ENCODE assay signal across 8 cellular contexts in the genomic region with DNA sequence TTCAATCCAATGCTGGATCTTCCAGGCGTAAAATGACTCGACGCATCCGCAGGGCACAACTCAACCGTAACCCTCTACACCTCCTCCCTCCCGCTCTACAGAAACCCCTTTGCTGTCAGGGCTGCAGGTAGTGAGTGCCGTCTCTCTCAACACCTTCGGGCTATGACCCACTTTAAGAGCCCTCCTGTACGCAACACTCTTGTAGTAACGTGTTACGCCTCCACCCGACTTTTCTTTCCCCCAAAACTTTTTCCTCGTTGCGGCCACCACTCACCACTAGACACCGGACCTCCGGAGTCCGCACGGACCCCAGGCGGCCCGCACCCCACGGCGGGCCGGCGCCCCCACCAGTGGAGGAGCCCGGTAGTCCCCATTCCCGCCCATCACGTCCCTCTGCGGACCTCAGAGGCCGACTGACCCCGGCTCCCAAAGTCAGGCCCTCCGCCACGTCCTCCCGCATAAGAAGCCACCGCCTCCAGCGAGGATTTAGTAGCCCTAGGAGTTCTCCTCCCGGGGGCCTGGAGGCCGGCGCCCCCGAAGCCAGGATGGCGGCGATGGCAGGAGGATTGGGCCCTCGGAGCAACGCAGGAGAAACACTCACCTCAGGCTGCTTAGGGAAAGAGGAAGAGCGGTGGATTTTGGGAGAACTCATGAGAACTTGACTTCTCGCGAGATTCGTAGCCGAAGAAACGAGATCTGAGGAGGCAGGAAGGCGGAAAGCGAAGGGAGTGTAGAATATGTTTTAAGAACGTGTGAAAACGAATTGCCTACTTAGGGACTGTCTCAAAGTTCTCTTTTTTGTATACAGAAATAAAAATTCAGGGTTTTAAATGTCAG. TPM values are rescaled to one million over a fixed set of nuclear protein-coding genes. Genes with fewer than 3 reads are reported as not detected.
A peak's percentile ranks its signal among the peaks of the same experiment; 100 is the strongest.
DNase-seq lines count a peak whose midpoint lies in the region; ATAC-seq, FAIRE-seq and TF ChIP-seq lines count a peak whose summit lies in the region.

Gene RPL17 (minus strand): TSS at position 609 of the 837 bp plus-strand sequence.

- H3K9ac ChIP-seq in muscle layer of colon (ENCODE audit: low read length), result peak within 1 kb of the TSS; percentile 91

- H3K4me3 ChIP-seq in Panc1 (ENCODE audit: low read depth in 2 of 2, low read length in 2 of 2), result peak within 1 kb of the TSS; percentile 95 to 96
- peak within 1 kb of the TSS; percentile 68 to 75 for H3K4me3 ChIP-seq in muscle layer of colon (ENCODE audit: low read depth in 1 of 2, low read length in 2 of 2)

- peak within 1 kb of the TSS; percentile 90 for H3K4me3 Mint-ChIP-seq in activated T-cell treated with anti-CD3 and anti-CD28 coated beads, Interleukin-2, amount 50 U/mL, for 4 hours

- H3K4me1 ChIP-seq in Panc1 (ENCODE audit: control insufficient read depth, insufficient read depth, low read length), result peaks cover 26% of the 10 kb centered on the region
- peaks cover 16% of the 10 kb centered on the region for H3K4me1 ChIP-seq in muscle layer of colon (ENCODE audit: insufficient read depth, low read length)

- H3K27ac ChIP-seq in Panc1 (ENCODE audit: low read length) (peak within 1 kb of the TSS; percentile 98), muscle layer of colon (ENCODE audit: low read depth, low read length) (peak within 1 kb of the TSS; percentile 99)

- H3K36me3 Mint-ChIP-seq in activated T-cell treated with anti-CD3 and anti-CD28 coated beads, Interleukin-2, amount 50 U/mL, for 4 hours (ENCODE audit: insufficient read depth), result peaks cover 42% of the 10 kb centered on the region

- H3K36me3 ChIP-seq in Panc1 (ENCODE audit: control insufficient read depth, insufficient read depth, low read length) (peaks cover 28% of the 10 kb centered on the region), muscle layer of colon (ENCODE audit: insufficient read depth, low read length) (peaks cover 33% of the 10 kb centered on the region)

- TF ChIP-seq CTCF in D721Med (IDR thresholded peaks at IDR 0.05; ENCODE audit: insufficient read depth, missing control alignments) (no peak), Panc1 (IDR thresholded peaks at IDR 0.05) (no peak)

- no peaks in the 10 kb centered on the region for H3K9me3 Mint-ChIP-seq in activated T-cell treated with anti-CD3 and anti-CD28 coated beads, Interleukin-2, amount 50 U/mL, for 4 hours

- peak; percentile 94 for DNase-seq in D721Med (ENCODE audit: insufficient read length, low spot score)
- peak; percentile 90 for DNase-seq in KG1 (lab: John Stamatoyannopoulos, UW)
- DNase-seq in Panc1 (ENCODE audit: low read depth, low spot score), result peak; percentile 97
- peak; percentile 81 for DNase-seq in activated T-cell treated with anti-CD3 and anti-CD28 coated beads, Interleukin-2, amount 50 U/mL, for 4 hours
- peak; percentile 52 for DNase-seq in stimulated activated CD8-positive, alpha-beta memory T cell treated with anti-CD3 and anti-CD28 coated beads, Interleukin-7, amount 100 ng/mL, for 24 hours (ENCODE audit: low read depth)

- intact Hi-C loops in Panc1 (cut with micrococcal nuclease; ENCODE audit: unreplicated experiment), result no loop called here

- H3K4me1 Mint-ChIP-seq in activated T-cell treated with anti-CD3 and anti-CD28 coated beads, Interleukin-2, amount 50 U/mL, for 4 hours (ENCODE audit: low read depth), result peaks cover 45% of the 10 kb centered on the region

- H3K27me3 ChIP-seq in Panc1 (ENCODE audit: control insufficient read depth, insufficient read depth, low read length), result no peaks in the 10 kb centered on the region
- H3K27me3 ChIP-seq in muscle layer of colon (ENCODE audit: control insufficient read depth in 1 of 2, insufficient read depth in 2 of 2, low read length in 2 of 2), result no peaks in the 10 kb centered on the region

- CTCF ChIA-PET in Panc1 (lab: Charles Lee), result no interaction called here

- ATAC-seq in GM21528 (IDR thresholded peaks at IDR 0.05; ENCODE audit: low FRiP score, unreplicated experiment), result peak; percentile 61
- ATAC-seq in Panc1, result peak; percentile 83
- ATAC-seq in activated T-cell treated with anti-CD3 and anti-CD28 coated beads, Interleukin-2, amount 50 U/mL, for 4 hours, result peak; percentile 87 to 88
- peak; percentile 89 for ATAC-seq in esophagus mucosa

- no peaks in the 10 kb centered on the region for H3K27me3 Mint-ChIP-seq in activated T-cell treated with anti-CD3 and anti-CD28 coated beads, Interleukin-2, amount 50 U/mL, for 4 hours (ENCODE audit: low read depth)

- POLR2A ChIA-PET in Panc1 (lab: Charles Lee), result no interaction called here

- in situ Hi-C loops in Panc1 (cut with HindIII; ENCODE audit: low pct_unique_long_range_greater_than_20kb, low sequenced_read_pairs), result no loop called here

- H3K9me3 ChIP-seq in Panc1 (ENCODE audit: control insufficient read depth, insufficient read depth, low read depth, low read length) (no peaks in the 10 kb centered on the region), muscle layer of colon (ENCODE audit: low read length) (no peaks in the 10 kb centered on the region)

- peak; percentile 95 for FAIRE-seq in D721Med (lab: Jason Lieb, UNC)

- no TSS peak for BruUV-seq in Panc1 (replicated peaks; lab: Mats Ljungman, UMichigan)

RNA-seq across cellular contexts. Expression of gene RPL17, which starts in this region (rescaled TPM):
- total RNA-seq in Panc1 (2021; ENCODE audit: unreplicated experiment) (874 TPM), esophagus mucosa (1,480 TPM)
- 719 TPM for polyA plus RNA-seq in Panc1 (2012; ENCODE audit: insufficient read length)
- 1,000 to 10,000 TPM; 2,047 to 2,285 (median 2,225) TPM for total RNA-seq in activated T-cell treated with anti-CD3 and anti-CD28 coated beads, Interleukin-2, amount 50 U/mL, for 4 hours

Comparison
In these comparisons a context has a peak if more than half of its experiments do, and no peak if none do; other contexts are left out.
1. Peak in every context shown above with its lines: DNase-seq, ATAC-seq, H3K4me3 ChIP-seq and H3K27ac ChIP-seq.